ENCODE assay signal across 1 cellular context in genomic region chr13:54210397-54211050, GRCh38.
TF ChIP-seq lines count a peak whose summit lies in the region.

No MANE protein-coding gene starts in this region.

TF ChIP-seq in H1, 55 proteins besides CTCF, POLR2A, EP300 and RAD21:
- TF ChIP-seq RBBP5 (IDR thresholded peaks at IDR 0.05; ENCODE audit: borderline replicate concordance, low read depth, low read length) = no peak
- no peak for TF ChIP-seq CHD1 (IDR thresholded peaks at IDR 0.05; ENCODE audit: low read depth, low read length)
- TF ChIP-seq, protein P1, sequence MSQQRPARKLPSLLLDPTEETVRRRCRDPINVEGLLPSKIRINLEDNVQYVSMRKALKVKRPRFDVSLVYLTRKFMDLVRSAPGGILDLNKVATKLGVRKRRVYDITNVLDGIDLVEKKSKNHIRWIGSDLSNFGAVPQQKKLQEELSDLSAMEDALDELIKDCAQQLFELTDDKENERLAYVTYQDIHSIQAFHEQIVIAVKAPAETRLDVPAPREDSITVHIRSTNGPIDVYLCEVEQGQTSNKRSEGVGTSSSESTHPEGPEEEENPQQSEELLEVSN (IDR thresholded peaks at IDR 0.05) = no peak
- TF ChIP-seq JUN (IDR thresholded peaks at IDR 0.05; ENCODE audit: low read depth, low read length) = no peak
- TF ChIP-seq CTBP2 (IDR thresholded peaks at IDR 0.05; ENCODE audit: borderline replicate concordance, insufficient read depth, insufficient read length, low read length) = no peak
- TF ChIP-seq BCL11A (IDR thresholded peaks at IDR 0.05; ENCODE audit: low read depth in 2 of 2, low read length in 2 of 2) = no peak
